In the genomic region with DNA sequence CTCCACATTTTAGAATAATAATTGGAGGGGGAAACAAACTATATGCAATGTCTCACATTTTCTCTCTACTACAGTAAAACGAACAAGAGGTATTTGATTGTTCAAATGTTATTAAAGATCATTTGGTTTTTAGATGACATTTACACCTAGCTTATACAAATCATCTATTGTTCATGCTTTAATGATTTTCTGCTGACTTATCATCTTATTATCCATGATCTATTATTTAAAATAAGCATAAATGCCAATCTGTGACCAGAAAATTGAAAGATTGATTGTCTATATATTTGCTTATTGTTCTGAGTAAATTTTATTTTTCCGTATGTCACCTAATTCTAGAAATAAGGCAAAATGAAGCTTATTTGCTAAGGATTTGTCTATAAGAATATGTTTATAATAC, we compare ENCODE assay signal across 29 cellular contexts.
"Had no signal": no experiment of that assay in that cellular context is flagged by ENCODE, and none has a peak within 500 bp of the region (broad histone marks: within the 10 kb centered on the region; RNA-seq: fewer than 3 reads in every experiment).

No MANE protein-coding gene starts in this region.

- H3K4me1 ChIP-seq: neural progenitor cell, parathyroid adenoma, psoas muscle, spleen, thyroid gland, tibial nerve, upper lobe of left lung, vagina had no signal

- H3K4me3 ChIP-seq: neural progenitor cell, ovary, psoas muscle, skin epidermis, smooth muscle cell, spleen, thoracic aorta, thyroid gland, tibial nerve, upper lobe of left lung, vagina had no signal

- H3K79me2 ChIP-seq: parathyroid adenoma had no signal

- H3K27me3 ChIP-seq: neural progenitor cell, ovary, spleen, thyroid gland, tibial nerve, upper lobe of left lung, vagina had no signal

- H3K27ac ChIP-seq: neural progenitor cell, ovary, parathyroid adenoma, psoas muscle, skin epidermis, spleen, thoracic aorta, thyroid gland, tibial nerve, upper lobe of left lung, vagina had no signal

- H2AFZ ChIP-seq: neural progenitor cell, parathyroid adenoma had no signal

- ATAC-seq: naive thymus-derived CD4-positive, alpha-beta T cell; natural killer cell; psoas muscle; right cardiac atrium; sciatic nerve; stimulated activated memory B cell treated with anti-CD40 and anti-IgM and Interleukin-4, amounts not matched to agents 10 μg/mL and 1 μg/mL and 100 μg/mL, for 72 hours; stimulated activated naive CD8-positive, alpha-beta T cell treated with anti-CD3 and anti-CD28 coated beads, Interleukin-15, amount 100 ng/mL, for 72 hours; stimulated activated naive CD8-positive, alpha-beta T cell treated with anti-CD3 and anti-CD28 coated beads, Interleukin-15, Interleukin-2, amounts not matched to agents 100 U/mL and 50 U/mL, for 24 hours had no signal

- H3K9me3 ChIP-seq: ovary, psoas muscle, spleen, thoracic aorta, thyroid gland, tibial nerve, upper lobe of left lung, vagina had no signal

- FAIRE-seq: urothelium cell line had no signal

- DNase-seq: naive thymus-derived CD4-positive, alpha-beta T cell; natural killer cell; occipital lobe; ovary; posterior cingulate gyrus; psoas muscle; right cardiac atrium; spleen; stimulated activated CD4-positive, alpha-beta T cell treated with anti-CD3 and anti-CD28 coated beads, Interleukin-12 subunit alpha, Interleukin-12 subunit beta, amount 100 ng/mL, for 4 hours; stimulated activated CD4-positive, alpha-beta T cell treated with anti-CD3 and anti-CD28 coated beads, Interleukin-1b, Interleukin-23, amount 100 ng/mL, for 48 hours; stimulated activated CD4-positive, alpha-beta T cell treated with anti-CD3 and anti-CD28 coated beads, Interleukin-4, amount 100 ng/mL, for 1 hour; stimulated activated CD4-positive, alpha-beta T cell treated with anti-CD3 and anti-CD28 coated beads, Interleukin-4, amount 100 ng/mL, for 4 hours; stimulated activated CD8-positive, alpha-beta memory T cell treated with anti-CD3 and anti-CD28 coated beads, Interleukin-4, amount 100 ng/mL, for 48 hours; stimulated activated naive CD4-positive, alpha-beta T cell; stimulated activated naive CD8-positive, alpha-beta T cell treated with anti-CD3 and anti-CD28 coated beads, Interleukin-15, amount 100 ng/mL, for 72 hours; stimulated activated naive CD8-positive, alpha-beta T cell treated with anti-CD3 and anti-CD28 coated beads, Interleukin-15, Interleukin-2, amounts not matched to agents 100 U/mL and 50 U/mL, for 24 hours; thyroid gland; trophoblast cell; upper lobe of left lung had no signal

- H3K9ac ChIP-seq: neural progenitor cell, parathyroid adenoma had no signal

- H3K36me3 ChIP-seq: neural progenitor cell, ovary, spleen, thoracic aorta, thyroid gland, tibial nerve, upper lobe of left lung, vagina had no signal

- H3K4me2 ChIP-seq: neural progenitor cell, smooth muscle cell had no signal
